In the genomic region with DNA sequence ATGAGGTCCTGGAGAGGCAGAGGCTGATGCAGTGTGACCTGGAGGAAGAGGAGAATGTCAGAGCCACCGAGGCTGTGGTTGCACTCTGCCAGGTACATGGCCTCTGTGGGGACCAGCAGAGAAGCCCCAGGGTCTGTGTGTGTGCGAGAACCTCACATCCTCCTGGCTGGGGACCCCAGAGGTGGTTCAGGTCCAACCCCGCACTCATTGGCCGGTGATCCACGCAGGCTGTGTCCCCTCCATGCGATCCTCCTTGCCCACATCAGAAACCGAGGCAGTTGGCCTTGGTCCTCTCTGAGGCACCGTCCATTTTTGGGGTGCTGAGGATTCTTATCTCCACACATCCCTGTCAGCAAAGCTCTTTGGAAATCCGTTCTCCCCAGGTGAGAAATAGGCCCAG, we compare ENCODE assay signal across 21 cellular contexts. TPM values are rescaled to one million over a fixed set of nuclear protein-coding genes. Genes with fewer than 3 reads are reported as not detected.
A peak's percentile ranks its signal among the peaks of the same experiment; 100 is the strongest.
DNase-seq lines count a peak whose midpoint lies in the region; ATAC-seq and TF ChIP-seq lines count a peak whose summit lies in the region.
"Had no signal": no experiment of that assay in that cellular context is flagged by ENCODE, and none has a peak within 500 bp of the region (broad histone marks: within the 10 kb centered on the region; RNA-seq: fewer than 3 reads in every experiment).

No MANE protein-coding gene starts in this region.

- peaks cover 4% of the 10 kb centered on the region for H3K27me3 Mint-ChIP-seq in endothelial cell (ENCODE audit: unreplicated experiment)
- H3K27me3 Mint-ChIP-seq: CD4-positive, CD25-positive, alpha-beta regulatory T cell had no signal

- no peak overlapping the region for H3K4me2 ChIP-seq in osteoblast (ENCODE audit: insufficient read depth, low read length)

- H3K4me3 Mint-ChIP-seq in endothelial cell (ENCODE audit: unreplicated experiment): peak overlapping the region; percentile 59
- H3K4me3 Mint-ChIP-seq: CD4-positive, CD25-positive, alpha-beta regulatory T cell; HFFc6 had no signal

- H3K36me3 ChIP-seq in ACC112 (ENCODE audit: insufficient read depth, low read length) (peaks cover 26% of the 10 kb centered on the region; the same call in 1 of the 2 replicates), osteoblast (ENCODE audit: insufficient read depth, low read length) (peaks cover 64% of the 10 kb centered on the region), mucosa of descending colon (ENCODE audit: low read depth) (no peaks in the 10 kb centered on the region)
- H3K36me3 ChIP-seq: BE2C had no signal

- H3K4me3 ChIP-seq in ACC112 (ENCODE audit: low read depth, low read length) (no peak overlapping the region), osteoblast (ENCODE audit: insufficient read depth, low read length) (no peak overlapping the region), mucosa of descending colon (no peak overlapping the region)

- H3K9me3 ChIP-seq in osteoblast (ENCODE audit: low read depth, low read length): no peaks in the 10 kb centered on the region
- no peaks in the 10 kb centered on the region for H3K9me3 ChIP-seq in mucosa of descending colon
- H3K9me3 ChIP-seq: BE2C, Caco-2 had no signal

- H3K9me3 Mint-ChIP-seq in endothelial cell (ENCODE audit: unreplicated experiment): no peaks in the 10 kb centered on the region
- H3K9me3 Mint-ChIP-seq: HFFc6 had no signal

- no peak for TF ChIP-seq CTCF in RWPE1 (conservative IDR thresholded peaks at IDR 0.05; ENCODE audit: low read depth)
- no peak for TF ChIP-seq CTCF in endothelial cell (IDR thresholded peaks at IDR 0.05; ENCODE audit: unreplicated experiment)
- TF ChIP-seq CTCF in osteoblast (IDR thresholded peaks at IDR 0.05; ENCODE audit: extremely low read depth, low read depth, low read length): no peak
- no peak for TF ChIP-seq CTCF in mucosa of descending colon (IDR thresholded peaks at IDR 0.05)

- CTCF ChIA-PET in RWPE1 (lab: Yijun Ruan, JAX): no interaction called here

- H3K36me3 Mint-ChIP-seq in endothelial cell (ENCODE audit: low read depth, unreplicated experiment): peaks cover 18% of the 10 kb centered on the region
- H3K36me3 Mint-ChIP-seq: CD4-positive, CD25-positive, alpha-beta regulatory T cell had no signal

- DNase-seq in RWPE1 (ENCODE audit: low spot score): no peak
- no peak for DNase-seq in endothelial cell (ENCODE audit: low spot score)
- no peak for DNase-seq in osteoblast (ENCODE audit: insufficient read length, low spot score, missing footprints)
- no peak for DNase-seq in activated CD4-positive, alpha-beta T cell treated with anti-CD3 and anti-CD28 coated beads, Interleukin-2, amount 50 U/mL, for 48 hours
- DNase-seq in mucosa of descending colon: no peak
- DNase-seq: ACHN; BE2C; C1 segment of cervical spinal cord; Caco-2; CD4-positive, CD25-positive, alpha-beta regulatory T cell; GDM1; GOT3; H7; HFFc6 had no signal

- H3K27ac ChIP-seq in ACC112 (ENCODE audit: low read depth, low read length): peak overlapping the region; percentile 99; the same call in 1 of the 2 replicates
- H3K27ac ChIP-seq in RWPE1: peak overlapping the region; percentile 94
- H3K27ac ChIP-seq in osteoblast (ENCODE audit: low read depth, low read length): peak overlapping the region; percentile 88
- H3K27ac ChIP-seq: HL-60 had no signal

- peaks cover 4% of the 10 kb centered on the region for H3K79me2 ChIP-seq in ACC112 (ENCODE audit: control insufficient read depth, insufficient read depth, low read length, unreplicated experiment)
- H3K79me2 ChIP-seq in osteoblast (ENCODE audit: insufficient read depth, low read length): peaks cover 12% of the 10 kb centered on the region

- intact Hi-C loops in mucosa of descending colon (cut with DNase I, micrococcal nuclease): no loop called here

- ATAC-seq in mucosa of descending colon (no peak), GM19395 (IDR thresholded peaks at IDR 0.05; ENCODE audit: unreplicated experiment) (no peak), GM21423 (IDR thresholded peaks at IDR 0.05; ENCODE audit: unreplicated experiment) (no peak)
- ATAC-seq: HCT116 had no signal

- H2AFZ ChIP-seq in ACC112 (ENCODE audit: low read length, unreplicated experiment): no peak overlapping the region
- H2AFZ ChIP-seq in osteoblast (ENCODE audit: low read length): no peak overlapping the region

- no peak overlapping the region for H3K27ac Mint-ChIP-seq in endothelial cell (ENCODE audit: unreplicated experiment)
- H3K27ac Mint-ChIP-seq: CD4-positive, CD25-positive, alpha-beta regulatory T cell had no signal

- H3K27me3 ChIP-seq in ACC112 (ENCODE audit: insufficient read depth, low read length) (no peaks in the 10 kb centered on the region), osteoblast (ENCODE audit: insufficient read depth, low read length) (no peaks in the 10 kb centered on the region)
- H3K27me3 ChIP-seq: BE2C had no signal

- H3K4me1 Mint-ChIP-seq in endothelial cell (ENCODE audit: unreplicated experiment): peaks cover 15% of the 10 kb centered on the region

- peaks cover 3% of the 10 kb centered on the region for H4K20me1 ChIP-seq in osteoblast (ENCODE audit: insufficient read depth, low read length)

- H3K4me1 ChIP-seq in ACC112 (ENCODE audit: control insufficient read depth, insufficient read depth, low read length, unreplicated experiment) (peaks cover 64% of the 10 kb centered on the region), osteoblast (ENCODE audit: insufficient read depth, low read length) (peaks cover 48% of the 10 kb centered on the region), mucosa of descending colon (ENCODE audit: low read depth) (no peaks in the 10 kb centered on the region)
- H3K4me1 ChIP-seq: BE2C, Caco-2 had no signal

- POLR2A ChIA-PET in RWPE1 (lab: Yijun Ruan, JAX; ENCODE audit: low non-redundant PET): no interaction called here

RNA-seq across cellular contexts. Expression of a gene that starts 45.3 kb away (rescaled TPM):
- total RNA-seq in endothelial cell (ENCODE audit: unreplicated experiment) (14.9 TPM), osteoblast (67.8 and 69.1 TPM in 2 replicates), mucosa of descending colon (10 to 100 TPM in 1 of 3 donors, 1 to 10 TPM in 2; 1.9 to 24.2 (median 4.6) TPM)
- total RNA-seq: Caco-2 had no signal

RNA-seq across cellular contexts. Expression of a gene that starts 47.9 kb away (rescaled TPM):
- total RNA-seq in endothelial cell (ENCODE audit: unreplicated experiment) (7.4 TPM), osteoblast (17.4 and 19.2 TPM in 2 replicates), mucosa of descending colon (1 to 10 TPM in 2 of 3 donors, under 1 TPM in 1; 0.64 to 6.5 (median 1.1) TPM)
- total RNA-seq: A172, Caco-2, HT1080 had no signal
